ENCODE assay signal across 27 cellular contexts in the genomic region with DNA sequence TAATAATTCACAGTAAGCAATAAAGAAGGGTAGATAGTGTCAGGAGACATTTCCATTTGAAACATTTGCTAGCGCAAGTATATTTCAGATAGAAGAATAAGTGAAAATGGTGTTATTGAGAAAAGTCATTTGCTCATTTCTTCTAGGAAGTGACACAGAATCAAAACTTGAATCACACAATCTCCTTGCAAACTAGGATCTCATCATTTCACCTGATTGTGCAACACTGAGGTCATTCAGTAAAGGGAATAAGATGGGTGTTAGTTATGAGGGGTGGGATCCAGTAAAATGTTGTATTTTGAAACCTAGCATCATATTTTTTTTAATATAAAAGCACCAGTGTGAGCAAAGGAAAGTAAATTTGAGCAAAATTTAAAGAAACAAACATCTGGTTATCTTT.
DNase-seq lines count a peak whose midpoint lies in the region; ATAC-seq, FAIRE-seq and TF ChIP-seq lines count a peak whose summit lies in the region.
"Had no signal": no experiment of that assay in that cellular context is flagged by ENCODE, and none has a peak within 500 bp of the region (broad histone marks: within the 10 kb centered on the region; RNA-seq: fewer than 3 reads in every experiment).

No MANE protein-coding gene starts in this region.

- no peak for FAIRE-seq in K562 (lab: Jason Lieb, UNC)
- FAIRE-seq: A549, D721Med, GM12878, GM19239, H54 had no signal

- ATAC-seq in K562 = no peak
- ATAC-seq: A549, GM12878, GM23338 had no signal

- H3K9me3 ChIP-seq in K562 (replicated peaks; ENCODE audit: control insufficient read depth, insufficient read depth, low read depth, low read length) (no peaks in the 10 kb centered on the region; the same call in 1 of the 2 replicates), osteoblast (ENCODE audit: low read depth, low read length) (no peaks in the 10 kb centered on the region)
- H3K9me3 ChIP-seq: A549; BE2C; BLaER1 treated with 17β-estradiol and CSF1 and Interleukin-3, amounts not matched to agents 10 nM and 100 nM; HAP-1 had no signal

- TF ChIP-seq CTCF in K562 (IDR thresholded peaks at IDR 0.05 in 2 of 3, conservative IDR thresholded peaks at IDR 0.05 in 1 of 3; ENCODE audit: insufficient read depth in 2 of 3, low read depth in 1 of 3, low read length in 3 of 3) (no peak), nephron (IDR thresholded peaks at IDR 0.05; ENCODE audit: unreplicated experiment in 3 of 3) (no peak), osteoblast (IDR thresholded peaks at IDR 0.05; ENCODE audit: extremely low read depth, low read depth, low read length) (no peak)

- CTCF ChIA-PET in K562 (lab: Yijun Ruan, JAX; ENCODE audit: low intra/inter-chr PET ratio) = no interaction called here

- no peak for TF ChIP-seq RAD21 in K562 (CRISPR knock-in tag; conservative IDR thresholded peaks at IDR 0.05 in 1 of 2, IDR thresholded peaks at IDR 0.05 in 1 of 2)

- intact Hi-C loops in K562 (cut with micrococcal nuclease) = no loop called here

- no peaks in the 10 kb centered on the region for H3K36me3 Mint-ChIP-seq in nephron (ENCODE audit: low read depth)
- H3K36me3 Mint-ChIP-seq: CD14-positive monocyte; CD8-positive, alpha-beta memory T cell had no signal

- no peak overlapping the region for H3K4me3 Mint-ChIP-seq in nephron
- H3K4me3 Mint-ChIP-seq: CD14-positive monocyte; CD4-positive, alpha-beta T cell; CD8-positive, alpha-beta memory T cell; GM23338; HFFc6 had no signal

- H3K4me2 ChIP-seq in K562 (ENCODE audit: insufficient read depth, low read length) (no peak overlapping the region), osteoblast (ENCODE audit: insufficient read depth, low read length) (no peak overlapping the region)
- H3K4me2 ChIP-seq: A549; BLaER1 treated with 17β-estradiol and CSF1 and Interleukin-3, amounts not matched to agents 10 nM and 100 nM; GM23338 had no signal

- peaks cover 11% of the 10 kb centered on the region for H3K4me1 Mint-ChIP-seq in nephron
- H3K4me1 Mint-ChIP-seq: CD8-positive, alpha-beta memory T cell had no signal

- 6% methylated on average over 1 of the region's 1 CpG for WGBS in K562 (ENCODE audit: insufficient coverage, low coverage, missing lambda C conversion rate)

- H4K20me1 ChIP-seq in K562 (replicated peaks; ENCODE audit: control insufficient read depth, insufficient read depth, low read length) (no peaks in the 10 kb centered on the region), osteoblast (ENCODE audit: insufficient read depth, low read length) (no peaks in the 10 kb centered on the region)
- H4K20me1 ChIP-seq: BLaER1 treated with 17β-estradiol and CSF1 and Interleukin-3, amounts not matched to agents 10 nM and 100 nM had no signal

- H3K36me3 ChIP-seq in K562 (ENCODE audit: control insufficient read depth, insufficient read depth, low read length) (no peaks in the 10 kb centered on the region), osteoblast (ENCODE audit: insufficient read depth, low read length) (no peaks in the 10 kb centered on the region)
- H3K36me3 ChIP-seq: BE2C; BLaER1 treated with 17β-estradiol and CSF1 and Interleukin-3, amounts not matched to agents 10 nM and 100 nM; HAP-1 had no signal

- no peak overlapping the region for H3K9ac ChIP-seq in K562 (ENCODE audit: insufficient read depth in 1 of 2, low read depth in 2 of 2, low read length in 2 of 2)
- H3K9ac ChIP-seq: BLaER1 treated with 17β-estradiol and CSF1 and Interleukin-3, amounts not matched to agents 10 nM and 100 nM had no signal

- H3K4me1 ChIP-seq in K562 (replicated peaks in 1 of 2; ENCODE audit: control insufficient read depth in 2 of 2, insufficient read depth in 2 of 2, low read length in 2 of 2) (no peaks in the 10 kb centered on the region), osteoblast (ENCODE audit: insufficient read depth, low read length) (no peaks in the 10 kb centered on the region)
- H3K4me1 ChIP-seq: A549, BE2C, HAP-1 had no signal

- H3K27me3 ChIP-seq in K562 (ENCODE audit: control insufficient read depth in 2 of 2, insufficient read depth in 2 of 2, low read length in 2 of 2) = no peaks in the 10 kb centered on the region
- H3K27me3 ChIP-seq in osteoblast (ENCODE audit: insufficient read depth, low read length) = no peaks in the 10 kb centered on the region
- H3K27me3 ChIP-seq: BE2C; BLaER1 treated with 17β-estradiol and CSF1 and Interleukin-3, amounts not matched to agents 10 nM and 100 nM had no signal

- H3K27ac ChIP-seq in K562 (ENCODE audit: extremely low read depth, low read depth, low read length) = no peak overlapping the region
- H3K27ac ChIP-seq in osteoblast (ENCODE audit: low read depth, low read length) = no peak overlapping the region
- H3K27ac ChIP-seq: 22Rv1; A549; BLaER1 treated with 17β-estradiol and CSF1 and Interleukin-3, amounts not matched to agents 10 nM and 100 nM had no signal

- H3K79me2 ChIP-seq in K562 (ENCODE audit: control insufficient read depth, insufficient read depth, low read length) (no peaks in the 10 kb centered on the region), osteoblast (ENCODE audit: insufficient read depth, low read length) (no peaks in the 10 kb centered on the region)

- H3K9me1 ChIP-seq in K562 (ENCODE audit: control insufficient read depth, insufficient read depth, low read length) = no peaks in the 10 kb centered on the region

- no peaks in the 10 kb centered on the region for H3K27me3 Mint-ChIP-seq in nephron (ENCODE audit: low read depth)
- H3K27me3 Mint-ChIP-seq: CD4-positive, alpha-beta T cell had no signal

- DNase-seq in NOMO-1 treated with DMSO at 0.1 percent for 48 hours (lab: John Stamatoyannopoulos, UW; ENCODE audit: unreplicated experiment) = peak; percentile 6
- DNase-seq in NOMO-1 treated with dmso at 0.1 percent for 144 hours (lab: John Stamatoyannopoulos, UW; ENCODE audit: unreplicated experiment) = no peak
- DNase-seq in K562 (ENCODE audit: extremely low read depth in 1 of 4, low spot score in 3 of 4) = no peak
- DNase-seq in cerebellar nuclear complex (lab: John Stamatoyannopoulos, UW) = no peak
- no peak for DNase-seq in osteoblast (ENCODE audit: insufficient read length, low spot score, missing footprints)
- no peak for DNase-seq in activated effector memory CD4-positive, alpha-beta T cell treated with anti-CD3 and anti-CD28 coated beads, Interleukin-2, amount 50 U/mL, for 16 hours
- DNase-seq: ACHN; AML-193; BE2C; CD4-positive, alpha-beta T cell; CD8-positive, alpha-beta memory T cell; DMS 273 treated with DMSO at 0.1 percent for 48 hours; DMS79; EL; GDM1; HFFc6 had no signal

- H2AFZ ChIP-seq in K562 (ENCODE audit: low read depth, low read length) (no peak overlapping the region), osteoblast (ENCODE audit: low read length) (no peak overlapping the region)
- H2AFZ ChIP-seq: GM23338 had no signal

- in situ Hi-C loops in K562 (cut with MboI) = no loop called here

- H3K4me3 ChIP-seq in K562 (no peak overlapping the region), osteoblast (ENCODE audit: insufficient read depth, low read length) (no peak overlapping the region)
- H3K4me3 ChIP-seq: A549; BLaER1 treated with 17β-estradiol and CSF1 and Interleukin-3, amounts not matched to agents 10 nM and 100 nM; GM12878; GM23338; HAP-1 had no signal

- no TSS peak for BruUV-seq in K562 (replicated peaks; lab: Mats Ljungman, UMichigan)

- no peaks in the 10 kb centered on the region for H3K9me3 Mint-ChIP-seq in nephron
- H3K9me3 Mint-ChIP-seq: GM23338 had no signal

- no peak for TF ChIP-seq POLR2A in K562 (conservative IDR thresholded peaks at IDR 0.05)

- POLR2A ChIA-PET in K562 (lab: Yijun Ruan, JAX) = no interaction called here

- peak overlapping the region; percentile 8 to 96 (median 93) for H3K27ac Mint-ChIP-seq in nephron
- H3K27ac Mint-ChIP-seq: CD14-positive monocyte; CD4-positive, alpha-beta T cell; CD8-positive, alpha-beta memory T cell; GM23338; HFFc6 had no signal

- TF ChIP-seq EP300 in K562 (IDR thresholded peaks at IDR 0.05; ENCODE audit: low read length) = no peak

TF ChIP-seq in K562, 482 proteins besides CTCF, POLR2A, EP300 and RAD21:
- TF ChIP-seq CEBPG (CRISPR knock-in tag; IDR thresholded peaks at IDR 0.05) (no peak), CEBPG (tag; conservative IDR thresholded peaks at IDR 0.05 in 1 of 2, IDR thresholded peaks at IDR 0.05 in 1 of 2) (peak in 1 of 2 experiments; percentile 61; a peak in 2 of 4 replicates), CEBPB (tag; IDR thresholded peaks at IDR 0.05) (peak; percentile 40), TCFL5 (CRISPR knock-in tag; conservative IDR thresholded peaks at IDR 0.05) (no peak)
